In the genomic region with DNA sequence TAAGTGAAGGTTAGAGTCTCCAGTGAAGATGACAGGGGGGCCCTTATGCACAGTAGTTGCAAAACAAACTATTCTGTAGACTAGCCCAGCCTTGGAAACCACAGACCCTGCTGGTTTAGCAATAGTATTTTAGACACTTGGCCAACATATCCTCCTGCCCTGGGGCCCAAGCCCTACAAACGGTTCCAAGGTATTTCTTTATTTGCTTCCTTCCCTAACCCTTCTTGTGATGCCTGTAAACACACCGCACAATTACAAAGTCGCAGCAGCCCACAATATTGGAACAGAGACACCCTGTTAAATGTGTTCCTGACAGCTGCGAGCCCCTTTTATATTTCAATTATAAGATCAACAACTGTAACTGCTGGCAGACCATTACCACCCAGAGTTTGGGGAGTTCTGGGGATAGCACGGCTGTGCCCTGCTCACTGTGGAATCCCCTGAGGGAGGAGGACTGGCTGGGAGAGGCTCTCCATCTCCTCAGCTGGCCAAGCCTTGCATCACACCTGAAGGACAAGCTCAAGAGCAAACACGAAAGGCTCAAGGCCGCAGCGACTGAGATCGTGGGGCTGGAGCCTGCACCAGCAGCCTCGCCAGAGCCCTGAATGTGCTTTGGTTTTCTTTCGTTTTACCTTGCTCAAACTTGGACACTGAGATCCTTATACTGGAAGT, we compare ENCODE assay signal across 25 cellular contexts.
DNase-seq lines count a peak whose midpoint lies in the region; ATAC-seq, FAIRE-seq and TF ChIP-seq lines count a peak whose summit lies in the region.
"Had no signal": no experiment of that assay in that cellular context is flagged by ENCODE, and none has a peak within 500 bp of the region (broad histone marks: within the 10 kb centered on the region; RNA-seq: fewer than 3 reads in every experiment).

No MANE protein-coding gene starts in this region.

- H3K27me3 ChIP-seq in HepG2 (ENCODE audit: control insufficient read depth in 1 of 2, insufficient read depth in 2 of 2, low read length in 2 of 2) (peaks cover 0 to 8% of the 10 kb centered on the region in 2 experiments; a peak in 3 of 5 replicates), right lobe of liver (no peaks in the 10 kb centered on the region), PC-9 (ENCODE audit: insufficient read depth, low read depth) (peaks cover 30% of the 10 kb centered on the region; the same call in 1 of the 2 replicates), left lung (no peaks in the 10 kb centered on the region), transverse colon (no peaks in the 10 kb centered on the region)
- H3K27me3 ChIP-seq: BLaER1, colonic mucosa, spleen, stomach, uterus had no signal

- H3K9me3 Mint-ChIP-seq in activated T-cell treated with anti-CD3 and anti-CD28 coated beads, Interleukin-2, amount 50 U/mL, for 72 hours: peaks cover 2 to 6% of the 10 kb centered on the region in 2 donors
- H3K9me3 Mint-ChIP-seq: activated T-helper 2 cell treated with anti-CD3 and anti-CD28 coated beads, Interferon-gamma antibody, Interleukin-2, Interleukin-4, amounts not matched to agents 10 μg/mL and 5 μg/mL and 100 μg/mL, durations not matched to agents 14 hours and 24 hours and 36 hours had no signal

- H3K9me2 ChIP-seq in PC-9 (ENCODE audit: insufficient read depth): no peaks in the 10 kb centered on the region

- TF ChIP-seq EP300 in HepG2 (IDR thresholded peaks at IDR 0.05; ENCODE audit: low read depth in 2 of 2, low read length in 2 of 2): no peak
- no peak for TF ChIP-seq EP300 in HepG2 (CRISPR knock-in tag; IDR thresholded peaks at IDR 0.05; ENCODE audit: borderline replicate concordance)
- TF ChIP-seq EP300 in transverse colon (IDR thresholded peaks at IDR 0.05; ENCODE audit: low read depth): no peak

- H3K9me3 ChIP-seq in HepG2 (ENCODE audit: low read length): peaks cover 11% of the 10 kb centered on the region; the same call in 1 of the 2 replicates
- no peaks in the 10 kb centered on the region for H3K9me3 ChIP-seq in right lobe of liver
- H3K9me3 ChIP-seq in PC-9 (ENCODE audit: insufficient read depth, low read depth): no peaks in the 10 kb centered on the region; the same call in 1 of the 2 replicates
- H3K9me3 ChIP-seq in left lung: peaks cover 0 to 6% of the 10 kb centered on the region in 2 donors
- no peaks in the 10 kb centered on the region for H3K9me3 ChIP-seq in transverse colon
- H3K9me3 ChIP-seq: colonic mucosa, uterus had no signal

- no peak overlapping the region for H3K27ac Mint-ChIP-seq in activated T-cell treated with anti-CD3 and anti-CD28 coated beads, Interleukin-2, amount 50 U/mL, for 72 hours
- H3K27ac Mint-ChIP-seq: activated CD8-positive, alpha-beta memory T cell treated with anti-CD3 and anti-CD28 coated beads, Interleukin-2, amount 10 ng/mL, durations not matched to agents 7 days and 5 days; activated naive CD8-positive, alpha-beta T cell treated with anti-CD3 and anti-CD28 coated beads, Interleukin-2, amount 50 U/mL, for 24 hours; activated T-helper 2 cell treated with anti-CD3 and anti-CD28 coated beads, Interferon-gamma antibody, Interleukin-2, Interleukin-4, amounts not matched to agents 10 μg/mL and 5 μg/mL and 100 μg/mL, durations not matched to agents 14 hours and 24 hours and 36 hours; mesothelial cell of epicardium had no signal

- DNase-seq in HepG2 (ENCODE audit: low spot score) (peak; percentile 18), right lobe of liver (no peak), PC-9 (no peak), left lung (peak; percentile 34 to 77), mucosa of gallbladder (ENCODE audit: low spot score) (no peak), transverse colon (no peak), DMS114 treated with DMSO at 0.1 percent for 48 hours (lab: John Stamatoyannopoulos, UW; ENCODE audit: unreplicated experiment) (no peak)
- DNase-seq in activated T-cell treated with anti-CD3 and anti-CD28 coated beads, Interleukin-2, amount 50 U/mL, for 72 hours: no peak
- DNase-seq: activated CD4-positive, alpha-beta T cell treated with anti-CD3 and anti-CD28 coated beads for 48 hours; activated CD8-positive, alpha-beta memory T cell treated with anti-CD3 and anti-CD28 coated beads, Interleukin-2, amount 10 ng/mL, durations not matched to agents 7 days and 5 days; activated naive CD8-positive, alpha-beta T cell treated with anti-CD3 and anti-CD28 coated beads, Interleukin-2, amount 50 U/mL, for 24 hours; colonic mucosa; MM.1S; NCI-H2029; NCI-H345; stimulated activated CD4-positive, alpha-beta T cell treated with anti-CD3 and anti-CD28 coated beads, Interleukin-4, amount 100 ng/mL, for 4 hours; stomach; uterus had no signal

- FAIRE-seq in HepG2 (lab: Jason Lieb, UNC): peak; percentile 36
- FAIRE-seq: G401.6 had no signal

- H3K4me3 Mint-ChIP-seq in activated T-cell treated with anti-CD3 and anti-CD28 coated beads, Interleukin-2, amount 50 U/mL, for 72 hours: no peak overlapping the region
- H3K4me3 Mint-ChIP-seq: activated CD8-positive, alpha-beta memory T cell treated with anti-CD3 and anti-CD28 coated beads, Interleukin-2, amount 10 ng/mL, durations not matched to agents 7 days and 5 days; activated naive CD8-positive, alpha-beta T cell treated with anti-CD3 and anti-CD28 coated beads, Interleukin-2, amount 50 U/mL, for 24 hours; brain; mesothelial cell of epicardium; nephron had no signal

- no TSS peak for BruUV-seq in HepG2 (replicated peaks; lab: Mats Ljungman, UMichigan)
- BruUV-seq in PC-9 (replicated peaks; lab: Mats Ljungman, UMichigan): no TSS peak

- intact Hi-C loops in HepG2 (cut with micrococcal nuclease; ENCODE audit: unreplicated experiment) (no loop called here), right lobe of liver (cut with DNase I) (no loop called here), PC-9 (cut with micrococcal nuclease; ENCODE audit: unreplicated experiment) (no loop called here), left lung (cut with DNase I) (no loop called here), transverse colon (cut with DNase I; ENCODE audit: low total_unique reads) (no loop called here)

- H3K36me3 Mint-ChIP-seq in activated T-cell treated with anti-CD3 and anti-CD28 coated beads, Interleukin-2, amount 50 U/mL, for 72 hours (ENCODE audit: insufficient read depth in 2 of 2): no peaks in the 10 kb centered on the region
- H3K36me3 Mint-ChIP-seq: activated CD8-positive, alpha-beta memory T cell treated with anti-CD3 and anti-CD28 coated beads, Interleukin-2, amount 10 ng/mL, durations not matched to agents 7 days and 5 days; brain; mesothelial cell of epicardium had no signal

- H3F3A ChIP-seq in PC-9 (ENCODE audit: insufficient read depth, low read depth): no peaks in the 10 kb centered on the region

- no peaks in the 10 kb centered on the region for H3K79me2 ChIP-seq in HepG2 (ENCODE audit: insufficient read depth, low read length)
- H3K79me2 ChIP-seq in PC-9 (ENCODE audit: low read depth): no peaks in the 10 kb centered on the region

- TF ChIP-seq CTCF in HepG2 (CRISPR knock-in tag; IDR thresholded peaks at IDR 0.05) (no peak), right lobe of liver (IDR thresholded peaks at IDR 0.05) (no peak), PC-9 (conservative IDR thresholded peaks at IDR 0.05) (no peak), left lung (IDR thresholded peaks at IDR 0.05) (no peak), transverse colon (IDR thresholded peaks at IDR 0.05) (no peak)

- H3K4me1 ChIP-seq in HepG2 (ENCODE audit: insufficient read depth, low read length) (peaks cover 21% of the 10 kb centered on the region), right lobe of liver (no peaks in the 10 kb centered on the region), PC-9 (replicated peaks; ENCODE audit: insufficient read depth) (no peaks in the 10 kb centered on the region), left lung (peaks cover 0 to 7% of the 10 kb centered on the region in 2 donors), transverse colon (no peaks in the 10 kb centered on the region)
- H3K4me1 ChIP-seq: colonic mucosa, spleen, stomach, uterus had no signal

- TF ChIP-seq RAD21 in HepG2 (CRISPR knock-in tag; IDR thresholded peaks at IDR 0.05): no peak

- CTCF ChIA-PET in HepG2 (lab: Yijun Ruan, JAX; ENCODE audit: low intra/inter-chr PET ratio, low total read pairs) (no interaction called here), PC-9 (lab: Charles Lee) (no interaction called here)

- POLR2A ChIA-PET in HepG2 (lab: Yijun Ruan, JAX) (no interaction called here), PC-9 (lab: Charles Lee; ENCODE audit: unreplicated experiment) (no interaction called here)

- H3K36me3 ChIP-seq in HepG2 (replicated peaks in 1 of 2; ENCODE audit: control insufficient read depth in 1 of 2, insufficient read depth in 2 of 2, low read length in 2 of 2): no peaks in the 10 kb centered on the region
- no peaks in the 10 kb centered on the region for H3K36me3 ChIP-seq in right lobe of liver
- no peaks in the 10 kb centered on the region for H3K36me3 ChIP-seq in PC-9 (ENCODE audit: low read depth)
- no peaks in the 10 kb centered on the region for H3K36me3 ChIP-seq in left lung
- no peaks in the 10 kb centered on the region for H3K36me3 ChIP-seq in transverse colon
- H3K36me3 ChIP-seq: BLaER1, colonic mucosa, spleen, stomach, uterus had no signal

- H2AFZ ChIP-seq in HepG2 (ENCODE audit: low read length) (no peak overlapping the region), PC-9 (0 out of 2 replicates have a peak overlapping the region, but pooled peaks have one; percentile 1)

- no peaks in the 10 kb centered on the region for H3K4me1 Mint-ChIP-seq in activated T-cell treated with anti-CD3 and anti-CD28 coated beads, Interleukin-2, amount 50 U/mL, for 72 hours (ENCODE audit: low read depth)
- H3K4me1 Mint-ChIP-seq: activated CD8-positive, alpha-beta memory T cell treated with anti-CD3 and anti-CD28 coated beads, Interleukin-2, amount 10 ng/mL, durations not matched to agents 7 days and 5 days; activated naive CD8-positive, alpha-beta T cell treated with anti-CD3 and anti-CD28 coated beads, Interleukin-2, amount 50 U/mL, for 24 hours; mesothelial cell of epicardium had no signal

- H4K20me1 ChIP-seq in HepG2 (ENCODE audit: insufficient read depth, low read length) (no peaks in the 10 kb centered on the region), PC-9 (ENCODE audit: insufficient read depth) (no peaks in the 10 kb centered on the region)
- H4K20me1 ChIP-seq: BLaER1 had no signal

- ATAC-seq in HepG2: peak; percentile 84
- no peak for ATAC-seq in right lobe of liver
- no peak for ATAC-seq in left lung
- ATAC-seq in activated T-cell treated with anti-CD3 and anti-CD28 coated beads, Interleukin-2, amount 50 U/mL, for 72 hours (replicated peaks in 1 of 2): no peak
- ATAC-seq: activated CD8-positive, alpha-beta memory T cell treated with anti-CD3 and anti-CD28 coated beads, Interleukin-2, amount 10 ng/mL, durations not matched to agents 7 days and 5 days; activated naive CD8-positive, alpha-beta T cell treated with anti-CD3 and anti-CD28 coated beads, Interleukin-2, amount 50 U/mL, for 24 hours had no signal

- no peaks in the 10 kb centered on the region for H3K27me3 Mint-ChIP-seq in activated T-cell treated with anti-CD3 and anti-CD28 coated beads, Interleukin-2, amount 50 U/mL, for 72 hours (ENCODE audit: low read depth)
- H3K27me3 Mint-ChIP-seq: activated CD8-positive, alpha-beta memory T cell treated with anti-CD3 and anti-CD28 coated beads, Interleukin-2, amount 10 ng/mL, durations not matched to agents 7 days and 5 days had no signal

- WGBS in HepG2 (ENCODE audit: low lambda C conversion rate): 22% methylated on average over 11 of the region's 11 CpGs
- 58% methylated on average over 11 of the region's 11 CpGs for WGBS in right lobe of liver (ENCODE audit: insufficient coverage, low coverage, low lambda C conversion rate, missing lambda C conversion rate)
- 82 to 90% methylated on average over 2 to 11 of the region's 11 CpGs for WGBS in transverse colon (ENCODE audit: low coverage in 1 of 2), 2 donors

- TF ChIP-seq POLR2A in HepG2 (IDR thresholded peaks at IDR 0.05; ENCODE audit: insufficient read depth in 1 of 2, low read depth in 2 of 2, low read length in 2 of 2): no peak
- no peak for TF ChIP-seq POLR2A in right lobe of liver (IDR thresholded peaks at IDR 0.05)
- no peak for TF ChIP-seq POLR2A in transverse colon (IDR thresholded peaks at IDR 0.05)

- in situ Hi-C loops in HepG2 (cut with HindIII; ENCODE audit: extremely low pct_ligation_motif_present, low pct_unique_long_range_greater_than_20kb) (no loop called here), transverse colon (cut with MboI; ENCODE audit: low pct_ligation_motif_present in 1 of 4, low pct_unique_long_range_greater_than_20kb in 1 of 4, low sequenced_read_pairs in 3 of 4) (no loop called here)

- no peak overlapping the region for H3K9ac ChIP-seq in HepG2 (ENCODE audit: insufficient read depth, low read depth, low read length)
- H3K9ac ChIP-seq: BLaER1 had no signal

- H3K4me2 ChIP-seq in HepG2 (ENCODE audit: low read depth, low read length) (no peak overlapping the region; the same call in 1 of the 2 replicates), PC-9 (0 out of 2 replicates have a peak overlapping the region, but pooled peaks have one; percentile 16)
- H3K4me2 ChIP-seq: BLaER1 had no signal

- no peak overlapping the region for H3K4me3 ChIP-seq in HepG2 (replicated peaks in 1 of 3; ENCODE audit: insufficient read depth in 1 of 3, low read depth in 2 of 3, low read length in 3 of 3)
- H3K4me3 ChIP-seq in right lobe of liver: no peak overlapping the region
- no peak overlapping the region for H3K4me3 ChIP-seq in PC-9
- no peak overlapping the region for H3K4me3 ChIP-seq in left lung
- no peak overlapping the region for H3K4me3 ChIP-seq in transverse colon
- H3K4me3 ChIP-seq: BLaER1, colonic mucosa, stomach, uterus had no signal

- H3K27ac ChIP-seq in HepG2 (ENCODE audit: extremely low read length, insufficient read depth, low read length) (no peak overlapping the region), right lobe of liver (no peak overlapping the region), PC-9 (no peak overlapping the region), left lung (peak overlapping the region in 1 of 2 donors; percentile 79), transverse colon (no peak overlapping the region)
- H3K27ac ChIP-seq: BLaER1, colonic mucosa, stomach, uterus had no signal

Comparison
In these comparisons a context has a peak if more than half of its experiments do, and no peak if none do; other contexts are left out.
1. DNase-seq: peak in HepG2 (single experiment) and left lung (2 of 2); none in right lobe of liver (0 of 3), PC-9 (0 of 2), mucosa of gallbladder (single experiment), activated T-cell treated with anti-CD3 and anti-CD28 coated beads, Interleukin-2, amount 50 U/mL, for 72 hours (0 of 2), transverse colon (single experiment) and DMS114 treated with DMSO at 0.1 percent for 48 hours (single experiment).